ENCODE assay signal across 12 cellular contexts in the genomic region with DNA sequence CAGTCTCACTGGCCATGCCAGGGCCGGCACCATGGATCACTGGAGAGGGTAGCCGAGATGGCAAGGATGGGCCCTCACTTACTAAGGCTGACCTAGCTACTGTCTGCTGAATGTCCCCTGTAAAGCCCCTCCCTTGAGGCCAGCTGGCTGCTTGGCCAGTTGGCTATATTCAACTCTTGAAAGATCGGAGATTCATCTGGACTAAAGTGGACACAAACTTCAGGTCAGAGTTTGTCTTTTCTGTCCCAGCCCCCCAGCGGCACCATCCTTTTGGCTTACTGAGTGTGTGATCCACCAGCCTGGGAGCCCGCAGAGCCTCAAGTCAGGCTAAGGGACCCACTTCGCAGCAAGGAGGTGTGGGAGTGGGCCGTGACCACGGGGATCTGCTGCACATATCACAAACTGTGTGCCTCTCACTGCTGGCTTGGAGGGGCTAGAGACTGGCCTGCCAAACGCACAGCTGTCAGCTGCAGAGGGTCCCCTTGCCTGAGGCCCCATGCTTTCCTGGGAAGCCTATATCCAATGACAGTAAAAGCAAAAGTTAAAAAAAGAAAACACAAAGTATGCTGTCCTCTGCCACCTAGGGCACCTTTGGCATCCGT.
"Had no signal": no experiment of that assay in that cellular context is flagged by ENCODE, and none has a peak within 500 bp of the region (broad histone marks: within the 10 kb centered on the region; RNA-seq: fewer than 3 reads in every experiment).

No MANE protein-coding gene starts in this region.

- H3K27me3 ChIP-seq: cardiac muscle cell, left lung had no signal

- FAIRE-seq: colon, islet of Langerhans, small intestine had no signal

- H3K4me1 ChIP-seq: left lung had no signal

- H3K27ac ChIP-seq: cardiac muscle cell, left lung had no signal

- H3K4me3 ChIP-seq: cardiac muscle cell, left lung had no signal

- H3K36me3 ChIP-seq: cardiac muscle cell, left lung had no signal

- DNase-seq: activated CD4-positive, alpha-beta T cell treated with anti-CD3 and anti-CD28 coated beads for 1 hour; activated CD8-positive, alpha-beta T cell treated with anti-CD3 and anti-CD28 coated beads for 36 hours; activated naive CD4-positive, alpha-beta T cell treated with anti-CD3 and anti-CD28 coated beads for 36 hours; mammary epithelial cell; naive B cell; retina; small intestine had no signal

- ATAC-seq: activated CD8-positive, alpha-beta T cell treated with anti-CD3 and anti-CD28 coated beads for 36 hours; esophagus mucosa; left lung had no signal
